ENCODE assay signal across 10 cellular contexts in genomic region chr11:112302226-112302868, GRCh38. TPM values are rescaled to one million over a fixed set of nuclear protein-coding genes. Genes with fewer than 3 reads are reported as not detected.
DNase-seq lines count a peak whose midpoint lies in the region; ATAC-seq and TF ChIP-seq lines count a peak whose summit lies in the region.
"Had no signal": no experiment of that assay in that cellular context is flagged by ENCODE, and none has a peak within 500 bp of the region (broad histone marks: within the 10 kb centered on the region; RNA-seq: fewer than 3 reads in every experiment).

No MANE protein-coding gene starts in this region.

- BruUV-seq in IMR-90 (replicated peaks; lab: Mats Ljungman, UMichigan) = no TSS peak

- peak overlapping the region; percentile 71 for H2BK5ac ChIP-seq in IMR-90 (ENCODE audit: low read depth, low read length, poor library complexity, severe bottlenecking)
- no peak overlapping the region for H2BK5ac ChIP-seq in mesenchymal stem cell (ENCODE audit: low read depth, low read length, poor library complexity, severe bottlenecking)

- H2BK12ac ChIP-seq in mesenchymal stem cell (ENCODE audit: low read length in 2 of 2) = no peak overlapping the region

- no peak overlapping the region for H3K4me3 Mint-ChIP-seq in activated CD4-positive, alpha-beta memory T cell treated with anti-CD3 and anti-CD28 coated beads for 36 hours
- no peak overlapping the region for H3K4me3 Mint-ChIP-seq in progenitor cell of endocrine pancreas (ENCODE audit: low read depth)

- no peaks in the 10 kb centered on the region for H3K27me3 ChIP-seq in IMR-90 (ENCODE audit: control insufficient read depth, insufficient read depth, low read length)
- no peaks in the 10 kb centered on the region for H3K27me3 ChIP-seq in ascending aorta
- H3K27me3 ChIP-seq in mesenchymal stem cell (ENCODE audit: control insufficient read depth in 1 of 2, insufficient read depth in 1 of 2, low read length in 2 of 2) = peaks cover 0 to 4% of the 10 kb centered on the region in 2 experiments

- H3K4me2 ChIP-seq in IMR-90 (ENCODE audit: low read depth, low read length) (peak overlapping the region; percentile 79), mesenchymal stem cell (ENCODE audit: low read length, poor library complexity, severe bottlenecking) (no peak overlapping the region)

- H3K4me3 ChIP-seq in IMR-90 (ENCODE audit: insufficient read depth, low read depth, low read length) = no peak overlapping the region
- peak overlapping the region in 1 of 2 donors; percentile 13 for H3K4me3 ChIP-seq in ascending aorta
- H3K4me3 ChIP-seq in mesenchymal stem cell (ENCODE audit: insufficient read depth in 1 of 2, low read depth in 1 of 2, low read length in 2 of 2) = no peak overlapping the region

- peak overlapping the region; percentile 80 for H4K5ac ChIP-seq in IMR-90 (ENCODE audit: low read depth, low read length)

- H4K20me1 ChIP-seq in IMR-90 (ENCODE audit: insufficient read depth, low read length) = no peaks in the 10 kb centered on the region

- no peak for TF ChIP-seq POLR2A in IMR-90 (IDR thresholded peaks at IDR 0.05; ENCODE audit: low read depth, low read length)

- peak overlapping the region; percentile 69; the same call in 2 of the 3 replicates for H2BK15ac ChIP-seq in IMR-90 (ENCODE audit: low read depth, low read length)
- no peak overlapping the region for H2BK15ac ChIP-seq in mesenchymal stem cell (ENCODE audit: low read depth, poor library complexity, severe bottlenecking)

- ATAC-seq in IMR-90 (ENCODE audit: low read depth) (peak; percentile 64), HG02973 (IDR thresholded peaks at IDR 0.05; ENCODE audit: unreplicated experiment) (no peak)

- H2AFZ ChIP-seq in IMR-90 (replicated peaks; ENCODE audit: low read length, poor library complexity) (peak overlapping the region; percentile 71), mesenchymal stem cell (ENCODE audit: low read depth, low read length) (no peak overlapping the region)

- no peak overlapping the region for H2AK9ac ChIP-seq in IMR-90 (replicated peaks; ENCODE audit: low read depth, low read length, poor library complexity)

- H3K4me1 ChIP-seq in IMR-90 (ENCODE audit: control insufficient read depth, insufficient read depth, low read length) (peaks cover 9% of the 10 kb centered on the region), ascending aorta (peaks cover 13 to 18% of the 10 kb centered on the region in 2 donors), mesenchymal stem cell (ENCODE audit: control insufficient read depth, insufficient read depth, low read depth, low read length) (peaks cover 5% of the 10 kb centered on the region)

- H3K56ac ChIP-seq in IMR-90 (ENCODE audit: extremely low read depth, insufficient read depth, low read length) = peak overlapping the region; percentile 35; the same call in 1 of the 2 replicates

- peak; percentile 7 for DNase-seq in COLO668 (lab: John Stamatoyannopoulos, UW; ENCODE audit: unreplicated experiment)
- peak; percentile 30 for DNase-seq in IMR-90
- peak in 1 of 2 donors; percentile 46 for DNase-seq in ascending aorta (ENCODE audit: low spot score in 2 of 2)
- peak; percentile 33 for DNase-seq in mesenchymal stem cell
- DNase-seq in activated CD4-positive, alpha-beta memory T cell treated with anti-CD3 and anti-CD28 coated beads for 36 hours = no peak
- no peak for DNase-seq in progenitor cell of endocrine pancreas (ENCODE audit: low spot score, unreplicated experiment)
- no peak for DNase-seq in NCI-H1436 (lab: John Stamatoyannopoulos, UW)
- DNase-seq: Karpas-422 had no signal

- intact Hi-C loops in IMR-90 (cut with micrococcal nuclease) = loop anchor here (10.0 kb wide), 1 partner anchor 1572 kb away; the partner anchor contains the start of gene USP28
- intact Hi-C loops in ascending aorta (cut with DNase I) = no loop called here
- intact Hi-C loops in activated CD4-positive, alpha-beta memory T cell treated with anti-CD3 and anti-CD28 coated beads for 36 hours (cut with micrococcal nuclease) = no loop called here

- H3K9me3 ChIP-seq in IMR-90 (ENCODE audit: control insufficient read depth, insufficient read depth, low read length) (no peaks in the 10 kb centered on the region), ascending aorta (no peaks in the 10 kb centered on the region), mesenchymal stem cell (ENCODE audit: control insufficient read depth, low read length) (no peaks in the 10 kb centered on the region)

- H3K36me3 Mint-ChIP-seq in activated CD4-positive, alpha-beta memory T cell treated with anti-CD3 and anti-CD28 coated beads for 36 hours = no peaks in the 10 kb centered on the region
- H3K36me3 Mint-ChIP-seq in progenitor cell of endocrine pancreas (ENCODE audit: insufficient read depth) = no peaks in the 10 kb centered on the region

- H2BK20ac ChIP-seq in IMR-90 (ENCODE audit: low read depth, low read length) = peak overlapping the region; percentile 98

- peak overlapping the region; percentile 43 for H2AK5ac ChIP-seq in IMR-90 (ENCODE audit: low read depth, low read length)
- H2AK5ac ChIP-seq in mesenchymal stem cell (ENCODE audit: low read length, severe bottlenecking) = no peak overlapping the region

- no peak overlapping the region for H3K27ac Mint-ChIP-seq in activated CD4-positive, alpha-beta memory T cell treated with anti-CD3 and anti-CD28 coated beads for 36 hours
- no peak overlapping the region for H3K27ac Mint-ChIP-seq in progenitor cell of endocrine pancreas

- H4K91ac ChIP-seq in IMR-90 (ENCODE audit: insufficient read depth, low read depth, low read length) = peak overlapping the region; percentile 77
- no peak overlapping the region for H4K91ac ChIP-seq in mesenchymal stem cell (ENCODE audit: low read length)

- H3K4ac ChIP-seq in IMR-90 (ENCODE audit: low read depth, low read length) (peak overlapping the region; percentile 85), mesenchymal stem cell (ENCODE audit: low read depth in 1 of 2, low read length in 2 of 2) (no peak overlapping the region)

- 20% methylated on average over 1 of the region's 5 CpGs; no CpG with 5 or more reads in 1 of the 2 experiments for WGBS in IMR-90 (ENCODE audit: extremely low coverage in 2 of 2, insufficient read length in 1 of 2), 2 experiments
- 48% methylated on average over 5 of the region's 5 CpGs for WGBS in mesenchymal stem cell

- TF ChIP-seq RAD21 in IMR-90 (IDR thresholded peaks at IDR 0.05; ENCODE audit: low read length) = no peak

- TF ChIP-seq CTCF in IMR-90 (conservative IDR thresholded peaks at IDR 0.05; ENCODE audit: low read depth, low read length) = no peak
- no peak for TF ChIP-seq CTCF in ascending aorta (IDR thresholded peaks at IDR 0.05)
- TF ChIP-seq CTCF in progenitor cell of endocrine pancreas (IDR thresholded peaks at IDR 0.05; ENCODE audit: unreplicated experiment) = no peak

- H3K14ac ChIP-seq in IMR-90 (replicated peaks; ENCODE audit: low read depth, low read length) = peak overlapping the region; percentile 53
- H3K14ac ChIP-seq in mesenchymal stem cell (ENCODE audit: low read length in 2 of 2) = no peak overlapping the region

- CTCF ChIA-PET in IMR-90 (lab: Yijun Ruan, JAX) = interaction anchor here (0.6 to 1.3 kb wide), 3 partner anchors 22 to 286 kb away, joined by 3 to 5 read pairs (median 3); no protein-coding TSS in a partner anchor
- CTCF ChIA-PET in activated CD4-positive, alpha-beta memory T cell treated with anti-CD3 and anti-CD28 coated beads for 36 hours (lab: Charles Lee) = no interaction called here

- H2BK120ac ChIP-seq in IMR-90 (ENCODE audit: low read depth, low read length) (peak overlapping the region; percentile 97), mesenchymal stem cell (ENCODE audit: low read depth, low read length) (no peak overlapping the region)

- H3K23ac ChIP-seq in IMR-90 (ENCODE audit: low read depth, low read length) (peak overlapping the region; percentile 91), mesenchymal stem cell (ENCODE audit: low read length in 2 of 2) (no peak overlapping the region)

- H4K8ac ChIP-seq in IMR-90 (ENCODE audit: low read depth in 2 of 2, low read length in 2 of 2) = peak overlapping the region; percentile 14 to 80
- peak overlapping the region; percentile 62 for H4K8ac ChIP-seq in mesenchymal stem cell (ENCODE audit: low read length)

- no peaks in the 10 kb centered on the region for H3K9me3 Mint-ChIP-seq in activated CD4-positive, alpha-beta memory T cell treated with anti-CD3 and anti-CD28 coated beads for 36 hours
- H3K9me3 Mint-ChIP-seq in progenitor cell of endocrine pancreas (ENCODE audit: low read depth) = no peaks in the 10 kb centered on the region

- dilution Hi-C loops in IMR-90 (cut with HindIII; ENCODE audit: low sequenced_read_pairs, unreplicated experiment) = no loop called here

- H3K79me1 ChIP-seq in IMR-90 (ENCODE audit: low read depth in 1 of 2, low read length in 2 of 2) (no peaks in the 10 kb centered on the region), mesenchymal stem cell (replicated peaks; ENCODE audit: low read length, poor library complexity, severe bottlenecking) (no peaks in the 10 kb centered on the region)

- H3K27me3 Mint-ChIP-seq in activated CD4-positive, alpha-beta memory T cell treated with anti-CD3 and anti-CD28 coated beads for 36 hours = no peaks in the 10 kb centered on the region
- H3K27me3 Mint-ChIP-seq in progenitor cell of endocrine pancreas = peaks cover 14% of the 10 kb centered on the region

- POLR2A ChIA-PET in IMR-90 (lab: Charles Lee; ENCODE audit: unreplicated experiment) = no interaction called here
- POLR2A ChIA-PET in activated CD4-positive, alpha-beta memory T cell treated with anti-CD3 and anti-CD28 coated beads for 36 hours (lab: Charles Lee) = no interaction called here

- no peaks in the 10 kb centered on the region for H3K36me3 ChIP-seq in IMR-90 (ENCODE audit: control insufficient read depth, insufficient read depth, low read length)
- H3K36me3 ChIP-seq in ascending aorta = no peaks in the 10 kb centered on the region
- H3K36me3 ChIP-seq in mesenchymal stem cell (ENCODE audit: control insufficient read depth in 1 of 2, insufficient read depth in 2 of 2, low read depth in 1 of 2, low read length in 2 of 2) = peaks cover 0 to 3% of the 10 kb centered on the region in 2 experiments

- H3K9me1 ChIP-seq in IMR-90 (ENCODE audit: insufficient read depth, low read length) = peaks cover 20% of the 10 kb centered on the region; the same call in 1 of the 2 replicates

- in situ Hi-C loops in IMR-90 (cut with MboI; ENCODE audit: low sequenced_read_pairs) = no loop called here

- H3K9ac ChIP-seq in IMR-90 (ENCODE audit: low read depth, low read length) = peak overlapping the region; percentile 68
- peak overlapping the region; percentile 19 for H3K9ac ChIP-seq in mesenchymal stem cell (ENCODE audit: low read length)

- peaks cover 20% of the 10 kb centered on the region for H3K4me1 Mint-ChIP-seq in activated CD4-positive, alpha-beta memory T cell treated with anti-CD3 and anti-CD28 coated beads for 36 hours (ENCODE audit: low read depth)
- H3K4me1 Mint-ChIP-seq in progenitor cell of endocrine pancreas (ENCODE audit: low read depth) = peaks cover 7% of the 10 kb centered on the region

- peak overlapping the region; percentile 79; the same call in 1 of the 2 replicates for H3K27ac ChIP-seq in IMR-90 (ENCODE audit: insufficient read depth, low read length)
- H3K27ac ChIP-seq in ascending aorta = peak overlapping the region; percentile 41 to 42
- H3K27ac ChIP-seq in mesenchymal stem cell (ENCODE audit: low read length, poor library complexity, severe bottlenecking) = peak overlapping the region; percentile 16

- H3K18ac ChIP-seq in IMR-90 (ENCODE audit: low read depth, low read length) (peak overlapping the region; percentile 95), mesenchymal stem cell (ENCODE audit: low read depth in 1 of 2, low read length in 2 of 2) (peak overlapping the region in 1 of 2 experiments; percentile 40)

RNA-seq across cellular contexts. Expression of gene PLET1, which starts 41.7 kb away (rescaled TPM):
- not detected in 2 replicates for total RNA-seq in IMR-90 (2012; rRNA removed)
- polyA plus RNA-seq in IMR-90 (2012; rRNA removed) = not detected in 2 replicates
- not detected in 2 replicates for polyA plus RNA-seq in IMR-90 (2012; cell fraction: cytosol; rRNA removed)
- polyA plus RNA-seq in IMR-90 (2012; cell fraction: nucleus; rRNA removed; ENCODE audit: low replicate concordance) = not detected in 2 replicates
- total RNA-seq in ascending aorta = not detected
- not detected for polyA plus RNA-seq in mesenchymal stem cell (2013, experiment 1 of 2)
- polyA plus RNA-seq in mesenchymal stem cell (2013, experiment 2 of 2) = not detected
- not detected for total RNA-seq in activated CD4-positive, alpha-beta memory T cell treated with anti-CD3 and anti-CD28 coated beads for 36 hours
- not detected in 2 replicates for total RNA-seq in progenitor cell of endocrine pancreas
- total RNA-seq: posterior vena cava had no signal

Comparison
In these comparisons a context has a peak if more than half of its experiments do, and no peak if none do; other contexts are left out.
1. DNase-seq: peak in COLO668 (single experiment), IMR-90 (single experiment) and mesenchymal stem cell (single experiment); none in activated CD4-positive, alpha-beta memory T cell treated with anti-CD3 and anti-CD28 coated beads for 36 hours (single experiment), progenitor cell of endocrine pancreas (single experiment) and NCI-H1436 (single experiment).
2. H3K27ac ChIP-seq: peak in every context shown above with its lines; median percentile 79 in IMR-90; 42 in ascending aorta; 16 in mesenchymal stem cell.